In genomic region chrX:7330551-7330950, GRCh38 we compare ENCODE assay signal across 12 cellular contexts.
"Had no signal": no experiment of that assay in that cellular context is flagged by ENCODE, and none has a peak within 500 bp of the region (broad histone marks: within the 10 kb centered on the region; RNA-seq: fewer than 3 reads in every experiment).

No MANE protein-coding gene starts in this region.

- H3K4me3 ChIP-seq: lower lobe of right lung, suprapubic skin had no signal

- H3K4me1 ChIP-seq: lower lobe of right lung, suprapubic skin had no signal

- DNase-seq: activated CD4-positive, alpha-beta T cell treated with anti-CD3 and anti-CD28 coated beads, Interleukin-2, amount 50 U/mL, for 4 hours; activated effector memory CD4-positive, alpha-beta T cell treated with Interleukin-2 at 50 U/mL for 16 hours; activated T-cell treated with anti-CD3 and anti-CD28 coated beads, Interleukin-2, amount 50 U/mL, for 24 hours; effector CD4-positive, alpha-beta T cell; glutamatergic neuron; lower lobe of right lung; stimulated activated CD4-positive, alpha-beta T cell treated with anti-CD3 and anti-CD28 coated beads, Interleukin-12 subunit alpha, Interleukin-12 subunit beta, amount 100 ng/mL, for 4 hours; stimulated activated naive CD4-positive, alpha-beta T cell treated with Interleukin-2 at 50 U/mL for 16 hours; SW 1271 had no signal

- H3K36me3 ChIP-seq: lower lobe of right lung, suprapubic skin had no signal

- ATAC-seq: activated CD4-positive, CD25-positive, alpha-beta regulatory T cell treated with anti-CD3 and anti-CD28 coated beads, Interleukin-2, amount 50 U/mL, for 24 hours; natural killer cell treated with Interleukin-12 subunit alpha and Interleukin-12 subunit beta and Interleukin-15 and Interleukin-18, amount 100 ng/mL, for 72 hours had no signal

- H3K27me3 ChIP-seq: suprapubic skin had no signal

- H3K9me3 ChIP-seq: lower lobe of right lung, suprapubic skin had no signal

- H3K27ac ChIP-seq: lower lobe of right lung had no signal
